ENCODE assay signal across 7 cellular contexts in the genomic region with DNA sequence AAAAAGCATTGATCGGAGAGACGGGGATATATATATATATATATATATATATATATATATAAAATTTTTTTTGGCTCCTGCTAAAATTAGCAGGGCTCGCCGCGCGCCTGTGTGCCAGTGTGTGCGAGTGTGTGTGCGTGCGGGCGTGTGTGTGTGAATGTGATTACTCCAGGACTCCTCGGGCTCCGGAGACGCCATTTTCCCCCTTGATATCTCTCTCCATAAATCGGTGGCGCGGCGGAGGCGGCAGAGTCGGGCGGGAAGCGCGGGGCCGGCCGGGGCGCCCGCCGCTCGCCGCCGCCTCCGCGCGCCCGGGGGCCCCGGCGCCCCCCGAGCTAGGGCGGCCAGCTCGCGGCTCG. TPM values are rescaled to one million over a fixed set of nuclear protein-coding genes. Genes with fewer than 3 reads are reported as not detected.
DNase-seq lines count a peak whose midpoint lies in the region; ATAC-seq lines count a peak whose summit lies in the region.

No MANE protein-coding gene starts in this region.

- H3K4me3 ChIP-seq in GM08714 (ENCODE audit: low read length): peak overlapping the region; percentile 68
- H3K4me3 ChIP-seq in SJSA1: peak overlapping the region; percentile 92

- peaks cover 34% of the 10 kb centered on the region for H3K4me1 ChIP-seq in SJSA1 (replicated peaks)

- H3K27me3 ChIP-seq in SJSA1 (replicated peaks): no peaks in the 10 kb centered on the region

- intact Hi-C loops in left colon (cut with DNase I, micrococcal nuclease): loop anchor here in 1 of 2 donors (5.0 to 10.0 kb wide), 4 partner anchors 105 to 532 kb away; no protein-coding TSS in a partner anchor

- H3K9me3 ChIP-seq in SJSA1 (replicated peaks): no peaks in the 10 kb centered on the region

- H3K27ac ChIP-seq in SJSA1: peak overlapping the region; percentile 75

- peaks cover 6% of the 10 kb centered on the region for H3K36me3 ChIP-seq in SJSA1

- peak; percentile 20 for DNase-seq in HT1080 (ENCODE audit: low read depth)
- DNase-seq in SJSA1 (ENCODE audit: low read depth in 1 of 2, low spot score in 2 of 2): peak in 1 of 2 experiments; percentile 64
- peak; percentile 52 for DNase-seq in cerebellum (ENCODE audit: low spot score)
- peak; percentile 59 to 73 for DNase-seq in left colon
- DNase-seq in stimulated activated CD4-positive, alpha-beta T cell treated with anti-CD3 and anti-CD28 coated beads, Interleukin-4, amount 100 ng/mL, for 1 hour: peak; percentile 40

- ATAC-seq in left colon (no peak), HG03097 (IDR thresholded peaks at IDR 0.05; ENCODE audit: low FRiP score, unreplicated experiment) (no peak)

RNA-seq across cellular contexts. Expression of a gene that starts 0.8 kb away (rescaled TPM):
- total RNA-seq in HT1080 (2014; rRNA removed; shearing (Covaris generic)): 2.1 and 2.7 TPM in 2 replicates
- polyA plus RNA-seq in HT1080 (2015; cell fraction: cytosol; rRNA removed): 1.1 and 1.3 TPM in 2 replicates
- 1.5 and 2.3 TPM in 2 replicates for polyA plus RNA-seq in HT1080 (2015; cell fraction: nucleus; rRNA removed)
- 9.9 and 12.6 TPM in 2 replicates for total RNA-seq in SJSA1 (2014; rRNA removed; shearing (Covaris generic))
- 46.3 TPM for total RNA-seq in cerebellum
- 10 to 100 TPM; 10.2 to 21.2 TPM for total RNA-seq in left colon
